Comparison of ENCODE assay signal across 1 cellular context in genomic region chr3:11653298-11654055, GRCh38.
TF ChIP-seq lines count a peak whose summit lies in the region.

No MANE protein-coding gene starts in this region.

TF ChIP-seq in WTC11, 78 proteins besides CTCF, POLR2A, EP300 and RAD21 (continued from another document):
- TF ChIP-seq SOX15 (CRISPR knock-in tag; IDR thresholded peaks at IDR 0.05) (no peak), JUN (CRISPR knock-in tag; IDR thresholded peaks at IDR 0.05) (no peak)
